Comparison of ENCODE assay signal across 31 cellular contexts in genomic region chr17:70599198-70599597, GRCh38.
"Had no signal": no experiment of that assay in that cellular context is flagged by ENCODE, and none has a peak within 500 bp of the region (broad histone marks: within the 10 kb centered on the region; RNA-seq: fewer than 3 reads in every experiment).

No MANE protein-coding gene starts in this region.

- DNase-seq: activated CD4-positive, alpha-beta memory T cell treated with anti-CD3 and anti-CD28 coated beads, Interleukin-2, amount 10 ng/mL, durations not matched to agents 7 days and 5 days; activated CD4-positive, alpha-beta T cell treated with anti-CD3 and anti-CD28 coated beads for 1 hour; activated CD4-positive, alpha-beta T cell treated with anti-CD3 and anti-CD28 coated beads for 4 hours; activated CD4-positive, alpha-beta T cell treated with anti-CD3 and anti-CD28 coated beads, Interleukin-2, amount 10 ng/mL, durations not matched to agents 7 days and 5 days; activated CD4-positive, alpha-beta T cell treated with anti-CD3 and anti-CD28 coated beads, Interleukin-2, amount 50 U/mL, for 4 hours; activated CD8-positive, alpha-beta memory T cell treated with anti-CD3 and anti-CD28 coated beads for 24 hours; activated effector memory CD4-positive, alpha-beta T cell treated with Interleukin-2 at 50 U/mL for 16 hours; activated gamma-delta T cell treated with Interleukin-2 at 50 U/mL for 16 hours; activated naive CD4-positive, alpha-beta T cell treated with anti-CD3 and anti-CD28 coated beads, Interleukin-2, amount 50 U/mL, for 16 hours; activated naive CD4-positive, alpha-beta T cell treated with Interleukin-2 at 50 U/mL for 16 hours; activated T-cell treated with anti-CD3 and anti-CD28 coated beads, Interleukin-2, amount 50 U/mL, for 4 hours; amniotic stem cell; anterior cingulate cortex; brain microvascular endothelial cell; cortex of kidney; dermis blood vessel endothelial cell; effector CD4-positive, alpha-beta T cell; effector memory CD8-positive, alpha-beta T cell; erythroblast; foreskin melanocyte; head of caudate nucleus; T-helper 1 cell; T-helper 17 cell; T1000 had no signal

- H3K4me1 Mint-ChIP-seq: activated CD4-positive, alpha-beta memory T cell treated with anti-CD3 and anti-CD28 coated beads, Interleukin-2, amount 10 ng/mL, durations not matched to agents 7 days and 5 days; activated CD4-positive, alpha-beta T cell treated with anti-CD3 and anti-CD28 coated beads, Interleukin-2, amount 10 ng/mL, durations not matched to agents 7 days and 5 days; activated T-helper 17 cell treated with anti-CD3 and anti-CD28 coated beads, Interleukin-2, amount 50 U/mL, for 72 hours; central memory CD8-positive, alpha-beta T cell; T-helper 17 cell had no signal

- H3K27ac ChIP-seq: brain microvascular endothelial cell, esophagus muscularis mucosa had no signal

- H3K27ac Mint-ChIP-seq: activated CD4-positive, alpha-beta memory T cell treated with anti-CD3 and anti-CD28 coated beads, Interleukin-2, amount 10 ng/mL, durations not matched to agents 7 days and 5 days; activated CD4-positive, alpha-beta T cell treated with anti-CD3 and anti-CD28 coated beads, Interleukin-2, amount 10 ng/mL, durations not matched to agents 7 days and 5 days; activated naive CD8-positive, alpha-beta T cell; activated T-helper 17 cell treated with anti-CD3 and anti-CD28 coated beads, Interleukin-2, amount 50 U/mL, for 72 hours; effector memory CD8-positive, alpha-beta T cell; T-helper 17 cell; T-helper 2 cell treated with Interferon-gamma antibody and Interleukin-4, amounts not matched to agents 5 μg/mL and 100 μg/mL, for 36 hours had no signal

- FAIRE-seq: astrocyte, bronchial epithelial cell had no signal

- H3K4me3 ChIP-seq: esophagus muscularis mucosa had no signal

- H3K27me3 Mint-ChIP-seq: activated CD4-positive, alpha-beta memory T cell treated with anti-CD3 and anti-CD28 coated beads, Interleukin-2, amount 10 ng/mL, durations not matched to agents 7 days and 5 days; activated CD4-positive, alpha-beta T cell treated with anti-CD3 and anti-CD28 coated beads, Interleukin-2, amount 10 ng/mL, durations not matched to agents 7 days and 5 days; activated naive CD8-positive, alpha-beta T cell; central memory CD8-positive, alpha-beta T cell; effector memory CD8-positive, alpha-beta T cell had no signal

- ATAC-seq: activated T-cell treated with anti-CD3 and anti-CD28 coated beads, Interleukin-2, amount 50 U/mL, for 4 hours; activated T-helper 17 cell treated with anti-CD3 and anti-CD28 coated beads, Interleukin-2, amount 50 U/mL, for 72 hours; effector memory CD8-positive, alpha-beta T cell; T-helper 17 cell had no signal

- H3K9me3 Mint-ChIP-seq: activated CD4-positive, alpha-beta T cell treated with anti-CD3 and anti-CD28 coated beads, Interleukin-2, amount 10 ng/mL, durations not matched to agents 7 days and 5 days; activated T-cell treated with anti-CD3 and anti-CD28 coated beads, Interleukin-2, amount 50 U/mL, for 4 hours; activated T-helper 17 cell treated with anti-CD3 and anti-CD28 coated beads, Interleukin-2, amount 50 U/mL, for 72 hours; central memory CD8-positive, alpha-beta T cell; effector memory CD8-positive, alpha-beta T cell; T-helper 2 cell treated with Interferon-gamma antibody and Interleukin-4, amounts not matched to agents 5 μg/mL and 100 μg/mL, for 36 hours had no signal

- H3K9me3 ChIP-seq: esophagus muscularis mucosa had no signal

- H3K27me3 ChIP-seq: brain microvascular endothelial cell, esophagus muscularis mucosa had no signal

- H3K4me3 Mint-ChIP-seq: activated CD4-positive, alpha-beta memory T cell treated with anti-CD3 and anti-CD28 coated beads, Interleukin-2, amount 10 ng/mL, durations not matched to agents 7 days and 5 days; activated CD4-positive, alpha-beta T cell treated with anti-CD3 and anti-CD28 coated beads, Interleukin-2, amount 10 ng/mL, durations not matched to agents 7 days and 5 days; activated naive CD8-positive, alpha-beta T cell; activated T-cell treated with anti-CD3 and anti-CD28 coated beads, Interleukin-2, amount 50 U/mL, for 4 hours; activated T-helper 17 cell treated with anti-CD3 and anti-CD28 coated beads, Interleukin-2, amount 50 U/mL, for 72 hours; central memory CD8-positive, alpha-beta T cell; effector memory CD8-positive, alpha-beta T cell; T-helper 17 cell; T-helper 2 cell treated with Interferon-gamma antibody and Interleukin-4, amounts not matched to agents 5 μg/mL and 100 μg/mL, for 36 hours had no signal

- H3K4me1 ChIP-seq: esophagus muscularis mucosa had no signal

- H3K36me3 ChIP-seq: brain microvascular endothelial cell, esophagus muscularis mucosa had no signal

- H3K36me3 Mint-ChIP-seq: activated naive CD8-positive, alpha-beta T cell had no signal
